Comparison of ENCODE assay signal across 10 cellular contexts in the genomic region with DNA sequence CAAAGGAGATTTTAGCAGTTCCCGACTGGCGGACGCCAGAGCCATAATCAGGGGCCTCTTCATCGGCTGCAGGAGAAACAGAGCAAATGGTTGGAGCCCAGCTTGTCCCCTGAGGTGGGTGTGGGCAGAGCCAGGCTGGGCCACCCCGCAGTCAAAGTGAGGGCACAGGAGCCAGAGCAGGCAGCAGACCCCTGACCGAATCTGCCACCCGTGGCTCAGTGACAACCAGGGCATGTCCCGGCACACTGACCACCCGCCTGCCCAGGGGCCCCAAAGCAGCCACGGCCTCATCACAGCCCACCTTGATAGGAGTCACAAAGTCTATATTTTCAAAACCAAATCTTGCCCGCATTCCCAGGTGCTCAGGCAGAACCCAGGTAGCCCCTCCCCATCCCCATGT. TPM values are rescaled to one million over a fixed set of nuclear protein-coding genes. Genes with fewer than 3 reads are reported as not detected.
"Had no signal": no experiment of that assay in that cellular context is flagged by ENCODE, and none has a peak within 500 bp of the region (broad histone marks: within the 10 kb centered on the region; RNA-seq: fewer than 3 reads in every experiment).

No MANE protein-coding gene starts in this region.

- H3K4me3 Mint-ChIP-seq: IgD-negative memory B cell had no signal

- H3K27ac Mint-ChIP-seq: IgD-negative memory B cell had no signal

- H3K9me3 Mint-ChIP-seq: IgD-negative memory B cell had no signal

- FAIRE-seq: HepG2, HTR-8/SVneo, K562 had no signal

- H3K4me1 Mint-ChIP-seq: IgD-negative memory B cell had no signal

- H3K27me3 Mint-ChIP-seq: IgD-negative memory B cell had no signal

- ATAC-seq: HepG2, K562 had no signal

- DNase-seq: IMR-90, KBM-7, KG1 had no signal

- H3K27ac ChIP-seq: HL-60 had no signal

- H3K4me3 ChIP-seq: K562 had no signal

RNA-seq across cellular contexts. Expression of a gene that starts 55.6 kb away (rescaled TPM):
- total RNA-seq: HepG2, HT-29, HT1080, IMR-90, K562 had no signal
- polyA plus RNA-seq: HepG2, IgD-negative memory B cell, IMR-90, K562 had no signal
